16 cellular contexts compared by ENCODE assay signal in genomic region chr2:18266188-18266587, GRCh38.
DNase-seq lines count a peak whose midpoint lies in the region; ATAC-seq and TF ChIP-seq lines count a peak whose summit lies in the region.
"Had no signal": no experiment of that assay in that cellular context is flagged by ENCODE, and none has a peak within 500 bp of the region (broad histone marks: within the 10 kb centered on the region; RNA-seq: fewer than 3 reads in every experiment).

No MANE protein-coding gene starts in this region.

- H3K79me2 ChIP-seq in DND-41 (ENCODE audit: insufficient read depth, low read length), result no peaks in the 10 kb centered on the region

- H2AFZ ChIP-seq in DND-41 (ENCODE audit: low read depth, low read length), result no peak overlapping the region

- H3K9me3 ChIP-seq in DND-41 (ENCODE audit: insufficient read depth, low read length, severe bottlenecking) (no peaks in the 10 kb centered on the region), right atrium auricular region (no peaks in the 10 kb centered on the region)
- H3K9me3 ChIP-seq: stomach had no signal

- no peak overlapping the region for H3K4me2 ChIP-seq in DND-41 (ENCODE audit: insufficient read depth, low read length)

- no peak overlapping the region for H3K27ac Mint-ChIP-seq in mesothelial cell of epicardium
- H3K27ac Mint-ChIP-seq: activated naive CD8-positive, alpha-beta T cell; CD4-positive, CD25-positive, alpha-beta regulatory T cell; naive B cell had no signal

- no peak overlapping the region for H3K4me3 Mint-ChIP-seq in mesothelial cell of epicardium
- H3K4me3 Mint-ChIP-seq: activated naive CD8-positive, alpha-beta T cell; CD4-positive, CD25-positive, alpha-beta regulatory T cell; naive B cell had no signal

- no peaks in the 10 kb centered on the region for H3K36me3 ChIP-seq in DND-41 (ENCODE audit: insufficient read depth, low read length)
- H3K36me3 ChIP-seq in right atrium auricular region, result no peaks in the 10 kb centered on the region
- H3K36me3 ChIP-seq: stomach had no signal

- H3K4me1 ChIP-seq in DND-41 (ENCODE audit: insufficient read depth, low read length) (no peaks in the 10 kb centered on the region), right atrium auricular region (no peaks in the 10 kb centered on the region)
- H3K4me1 ChIP-seq: stomach had no signal

- H3K27ac ChIP-seq in DND-41 (ENCODE audit: low read length) (no peak overlapping the region), right atrium auricular region (no peak overlapping the region)
- H3K27ac ChIP-seq: stomach had no signal

- peaks cover 8% of the 10 kb centered on the region for H3K4me1 Mint-ChIP-seq in mesothelial cell of epicardium
- H3K4me1 Mint-ChIP-seq: CD4-positive, CD25-positive, alpha-beta regulatory T cell; naive B cell had no signal

- in situ Hi-C loops in astrocyte of the spinal cord (cut with HindIII; ENCODE audit: low sequenced_read_pairs), result no loop called here

- no peaks in the 10 kb centered on the region for H3K27me3 Mint-ChIP-seq in mesothelial cell of epicardium (ENCODE audit: low read depth)
- H3K27me3 Mint-ChIP-seq: activated naive CD8-positive, alpha-beta T cell; CD4-positive, CD25-positive, alpha-beta regulatory T cell had no signal

- peaks cover 2% of the 10 kb centered on the region for H3K9me3 Mint-ChIP-seq in mesothelial cell of epicardium

- H4K20me1 ChIP-seq in DND-41 (ENCODE audit: insufficient read depth, low read length), result no peaks in the 10 kb centered on the region

- ATAC-seq in DND-41 (ENCODE audit: insufficient read depth, low read depth) (no peak), HG02981 (IDR thresholded peaks at IDR 0.05; ENCODE audit: unreplicated experiment) (peak; percentile 53)
- ATAC-seq: esophagus mucosa had no signal

- no peak overlapping the region for H3K9ac ChIP-seq in DND-41 (ENCODE audit: low read depth, low read length)

- TF ChIP-seq CTCF in DND-41 (IDR thresholded peaks at IDR 0.05; ENCODE audit: borderline replicate concordance, extremely low read depth, low read length, poor library complexity, severe bottlenecking) (peak; percentile 25), astrocyte of the spinal cord (IDR thresholded peaks at IDR 0.05; ENCODE audit: low read depth, low read length) (peak; percentile 29), mesothelial cell of epicardium (IDR thresholded peaks at IDR 0.05; ENCODE audit: unreplicated experiment) (peak; percentile 22), right atrium auricular region (IDR thresholded peaks at IDR 0.05) (no peak)

- H3K27me3 ChIP-seq in DND-41 (ENCODE audit: insufficient read depth, low read length, poor library complexity), result no peaks in the 10 kb centered on the region
- no peaks in the 10 kb centered on the region for H3K27me3 ChIP-seq in right atrium auricular region
- H3K27me3 ChIP-seq: stomach had no signal

- DNase-seq in DND-41 (no peak), astrocyte of the spinal cord (ENCODE audit: low read depth, low spot score) (no peak), mesothelial cell of epicardium (ENCODE audit: low spot score in 2 of 2, unreplicated experiment in 2 of 2) (no peak), right atrium auricular region (ENCODE audit: low spot score) (no peak), NCI-H1436 (lab: John Stamatoyannopoulos, UW) (no peak), islet precursor cell (no peak), NCI-H2196 (lab: John Stamatoyannopoulos, UW; ENCODE audit: unreplicated experiment) (no peak)
- DNase-seq: activated CD4-positive, CD25-positive, alpha-beta regulatory T cell; activated CD8-positive, alpha-beta memory T cell treated with anti-CD3 and anti-CD28 coated beads, Interleukin-2, amount 50 U/mL, for 48 hours; CD4-positive, CD25-positive, alpha-beta regulatory T cell; Karpas-422; naive B cell; stomach had no signal

- H3K36me3 Mint-ChIP-seq in mesothelial cell of epicardium, result no peaks in the 10 kb centered on the region
- H3K36me3 Mint-ChIP-seq: activated naive CD8-positive, alpha-beta T cell; CD4-positive, CD25-positive, alpha-beta regulatory T cell; naive B cell had no signal

- H3K4me3 ChIP-seq in DND-41 (ENCODE audit: low read depth in 1 of 2, low read length in 2 of 2), result no peak overlapping the region
- no peak overlapping the region for H3K4me3 ChIP-seq in astrocyte of the spinal cord (ENCODE audit: low read depth, low read length)
- no peak overlapping the region for H3K4me3 ChIP-seq in right atrium auricular region
- H3K4me3 ChIP-seq: stomach had no signal

Comparison
In these comparisons a context has a peak if more than half of its experiments do, and no peak if none do; other contexts are left out.
1. CTCF ChIP-seq: peak in DND-41 (single experiment), astrocyte of the spinal cord (single experiment) and mesothelial cell of epicardium (single experiment); none in right atrium auricular region (0 of 2).